ENCODE assay signal across 29 cellular contexts in genomic region chr1:48943826-48944225, GRCh38.
"Had no signal": no experiment of that assay in that cellular context is flagged by ENCODE, and none has a peak within 500 bp of the region (broad histone marks: within the 10 kb centered on the region; RNA-seq: fewer than 3 reads in every experiment).

No MANE protein-coding gene starts in this region.

- DNase-seq: activated CD4-positive, alpha-beta memory T cell treated with anti-CD3 and anti-CD28 coated beads for 36 hours; activated CD4-positive, alpha-beta T cell treated with anti-CD3 and anti-CD28 coated beads for 48 hours; activated CD8-positive, alpha-beta memory T cell treated with anti-CD3 and anti-CD28 coated beads, Interleukin-2, amount 50 U/mL, for 4 hours; activated effector memory CD4-positive, alpha-beta T cell treated with anti-CD3 and anti-CD28 coated beads, Interleukin-2, amount 50 U/mL, for 16 hours; activated naive CD4-positive, alpha-beta T cell treated with anti-CD3 and anti-CD28 coated beads for 36 hours; activated naive CD8-positive, alpha-beta T cell treated with anti-CD3 and anti-CD28 coated beads for 36 hours; activated T-cell treated with anti-CD3 and anti-CD28 coated beads, Interleukin-2, amount 50 U/mL, for 1 hour; adrenal gland; aorta; caudate nucleus; cortex of kidney; effector memory CD8-positive, alpha-beta T cell; esophagus squamous epithelium; islet precursor cell; left ventricle myocardium superior; naive B cell; nephron progenitor cell; ovary; retina; stimulated activated CD4-positive, alpha-beta T cell treated with anti-CD3 and anti-CD28 coated beads, Interleukin-15, amount 100 ng/mL, for 24 hours; stimulated activated naive CD8-positive, alpha-beta T cell treated with anti-CD3 and anti-CD28 coated beads, Interleukin-15, Interleukin-2, amounts not matched to agents 100 U/mL and 50 U/mL, for 24 hours; trophoblast cell had no signal

- H3K4me3 ChIP-seq: adrenal gland, esophagus squamous epithelium, gastroesophageal sphincter, hepatocyte, ovary, prostate gland, thoracic aorta had no signal

- H3K4me1 Mint-ChIP-seq: activated naive CD8-positive, alpha-beta T cell treated with anti-CD3 and anti-CD28 coated beads for 36 hours; naive B cell; nephron progenitor cell had no signal

- H3K4me2 ChIP-seq: hepatocyte had no signal

- H3K4me3 Mint-ChIP-seq: activated CD4-positive, alpha-beta memory T cell treated with anti-CD3 and anti-CD28 coated beads for 36 hours; activated naive CD4-positive, alpha-beta T cell treated with anti-CD3 and anti-CD28 coated beads for 36 hours; activated naive CD8-positive, alpha-beta T cell treated with anti-CD3 and anti-CD28 coated beads for 36 hours; activated T-helper 1 cell treated with anti-CD3 and anti-CD28 coated beads, Interleukin-12 subunit alpha, Interleukin-12 subunit beta, Interleukin-2, Interleukin-4 antibody, amounts not matched to agents 30 ng/mL and 10 ng/mL and 1 ng/mL, durations not matched to agents 14 hours and 24 hours and 36 hours; brain; effector memory CD8-positive, alpha-beta T cell; naive B cell; nephron progenitor cell had no signal

- H3K27ac ChIP-seq: adrenal gland, esophagus squamous epithelium, gastroesophageal sphincter, hepatocyte, ovary, prostate gland, thoracic aorta, VCaP had no signal

- H3K36me3 ChIP-seq: adrenal gland, esophagus squamous epithelium, gastroesophageal sphincter, ovary, prostate gland, thoracic aorta had no signal

- H3K27me3 ChIP-seq: adrenal gland, gastroesophageal sphincter, hepatocyte, ovary had no signal

- H3K9me3 Mint-ChIP-seq: activated naive CD4-positive, alpha-beta T cell treated with anti-CD3 and anti-CD28 coated beads for 36 hours; activated naive CD8-positive, alpha-beta T cell treated with anti-CD3 and anti-CD28 coated beads for 36 hours; activated T-helper 1 cell treated with anti-CD3 and anti-CD28 coated beads, Interleukin-12 subunit alpha, Interleukin-12 subunit beta, Interleukin-2, Interleukin-4 antibody, amounts not matched to agents 30 ng/mL and 10 ng/mL and 1 ng/mL, durations not matched to agents 14 hours and 24 hours and 36 hours; brain; effector memory CD8-positive, alpha-beta T cell; naive B cell had no signal

- H3K27ac Mint-ChIP-seq: activated CD4-positive, alpha-beta memory T cell treated with anti-CD3 and anti-CD28 coated beads for 36 hours; activated naive CD4-positive, alpha-beta T cell treated with anti-CD3 and anti-CD28 coated beads for 36 hours; activated naive CD8-positive, alpha-beta T cell treated with anti-CD3 and anti-CD28 coated beads for 36 hours; activated T-helper 1 cell treated with anti-CD3 and anti-CD28 coated beads, Interleukin-12 subunit alpha, Interleukin-12 subunit beta, Interleukin-2, Interleukin-4 antibody, amounts not matched to agents 30 ng/mL and 10 ng/mL and 1 ng/mL, durations not matched to agents 14 hours and 24 hours and 36 hours; brain; effector memory CD8-positive, alpha-beta T cell; nephron progenitor cell had no signal

- H3K9me3 ChIP-seq: adrenal gland, esophagus squamous epithelium, gastroesophageal sphincter, ovary, prostate gland, thoracic aorta had no signal

- H2AFZ ChIP-seq: hepatocyte had no signal

- H3K36me3 Mint-ChIP-seq: activated CD4-positive, alpha-beta memory T cell treated with anti-CD3 and anti-CD28 coated beads for 36 hours; activated naive CD8-positive, alpha-beta T cell treated with anti-CD3 and anti-CD28 coated beads for 36 hours; brain; naive B cell had no signal

- H3K4me1 ChIP-seq: adrenal gland, esophagus squamous epithelium, gastroesophageal sphincter, prostate gland had no signal
